ENCODE assay signal across 10 cellular contexts in the genomic region with DNA sequence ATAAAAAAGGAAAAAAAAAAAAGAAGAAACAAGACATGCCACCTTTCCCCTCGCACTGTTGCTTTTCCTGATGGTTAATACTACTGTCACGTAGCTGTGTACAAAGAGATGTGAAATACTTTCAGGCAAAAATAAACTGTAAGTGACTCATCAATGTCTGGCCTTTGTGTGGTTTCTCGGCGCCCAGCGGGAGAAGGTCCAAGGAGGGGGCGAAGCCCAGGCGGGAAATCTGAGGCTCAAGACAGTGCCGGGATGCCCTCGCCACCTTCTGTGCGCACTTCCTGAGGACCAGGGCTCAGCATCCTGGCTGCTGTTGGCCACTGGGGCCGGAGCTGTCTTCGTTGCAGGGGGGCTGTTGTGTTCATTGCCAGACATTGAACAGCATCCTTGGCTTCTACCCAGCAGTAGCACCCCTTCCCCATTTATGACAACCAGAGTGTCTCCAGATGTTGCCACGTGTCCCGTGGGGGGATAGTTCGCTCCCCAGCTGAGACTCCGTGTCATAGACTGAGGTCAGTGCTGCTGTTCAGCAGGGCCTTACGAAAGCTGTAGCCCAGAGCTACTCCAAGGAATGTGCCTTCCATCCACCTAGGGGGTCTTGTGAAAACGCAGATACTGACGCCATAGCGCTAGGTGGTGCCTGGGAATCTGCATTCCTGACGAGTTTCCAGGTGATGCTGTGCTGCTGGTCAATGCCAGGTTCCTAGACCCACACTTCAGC.
DNase-seq lines count a peak whose midpoint lies in the region; ATAC-seq and TF ChIP-seq lines count a peak whose summit lies in the region.
"Had no signal": no experiment of that assay in that cellular context is flagged by ENCODE, and none has a peak within 500 bp of the region (broad histone marks: within the 10 kb centered on the region; RNA-seq: fewer than 3 reads in every experiment).

No MANE protein-coding gene starts in this region.

- peaks cover 42% of the 10 kb centered on the region for H3K4me1 ChIP-seq in HUES64 (ENCODE audit: insufficient read depth, low read length)
- H3K4me1 ChIP-seq in lower lobe of right lung = peaks cover 7% of the 10 kb centered on the region

- H3K27me3 Mint-ChIP-seq in stimulated activated naive B cell treated with anti-CD40 and anti-IgM and Interleukin-4, amounts not matched to agents 10 μg/mL and 1 μg/mL and 100 μg/mL, for 72 hours = no peaks in the 10 kb centered on the region
- H3K27me3 Mint-ChIP-seq: effector memory CD8-positive, alpha-beta T cell had no signal

- H3K27ac ChIP-seq in HUES64 (ENCODE audit: low read depth, low read length) (peak overlapping the region; percentile 19; the same call in 1 of the 2 replicates), lower lobe of right lung (no peak overlapping the region)
- H3K27ac ChIP-seq: SK-N-MC had no signal

- no peaks in the 10 kb centered on the region for H3K9me3 ChIP-seq in HUES64 (ENCODE audit: insufficient read depth, low read depth, low read length)
- no peaks in the 10 kb centered on the region for H3K9me3 ChIP-seq in lower lobe of right lung

- intact Hi-C loops in lower lobe of right lung (cut with DNase I) = no loop called here

- ATAC-seq in lower lobe of right lung = peak; percentile 46
- ATAC-seq in HG02970 (IDR thresholded peaks at IDR 0.05; ENCODE audit: low FRiP score, unreplicated experiment) = no peak
- ATAC-seq in stimulated activated naive B cell treated with anti-CD40 and anti-IgM and Interleukin-4, amounts not matched to agents 10 μg/mL and 1 μg/mL and 100 μg/mL, for 72 hours (replicated peaks) = no peak
- ATAC-seq in GM19395 (IDR thresholded peaks at IDR 0.05; ENCODE audit: unreplicated experiment) = no peak
- no peak for ATAC-seq in HG02588 (IDR thresholded peaks at IDR 0.05; ENCODE audit: unreplicated experiment)
- ATAC-seq: effector memory CD8-positive, alpha-beta T cell had no signal

- no peak overlapping the region for H3K27ac Mint-ChIP-seq in stimulated activated naive B cell treated with anti-CD40 and anti-IgM and Interleukin-4, amounts not matched to agents 10 μg/mL and 1 μg/mL and 100 μg/mL, for 72 hours

- DNase-seq in AG09309 (ENCODE audit: low read depth) = peak; percentile 85
- DNase-seq in astrocyte of the spinal cord (ENCODE audit: low read depth, low spot score) = peak; percentile 98
- DNase-seq in lower lobe of right lung = no peak
- DNase-seq in stimulated activated naive B cell treated with anti-CD40 and anti-IgM and Interleukin-4, amounts not matched to agents 10 μg/mL and 1 μg/mL and 100 μg/mL, for 72 hours = no peak
- DNase-seq: effector memory CD8-positive, alpha-beta T cell had no signal

- H3K36me3 Mint-ChIP-seq in stimulated activated naive B cell treated with anti-CD40 and anti-IgM and Interleukin-4, amounts not matched to agents 10 μg/mL and 1 μg/mL and 100 μg/mL, for 72 hours = peaks cover 29 to 42% of the 10 kb centered on the region in 2 donors

- H3K27me3 ChIP-seq in HUES64 (ENCODE audit: insufficient read depth, low read length) (no peaks in the 10 kb centered on the region), lower lobe of right lung (ENCODE audit: low read depth) (no peaks in the 10 kb centered on the region)

- no peak overlapping the region for H3K9ac ChIP-seq in HUES64 (ENCODE audit: low read depth, low read length)

- H3K4me3 ChIP-seq in AG09309 (ENCODE audit: control insufficient read depth, low read depth, low read length) (no peak overlapping the region), HUES64 (ENCODE audit: low read length) (no peak overlapping the region), astrocyte of the spinal cord (ENCODE audit: low read depth, low read length) (no peak overlapping the region), lower lobe of right lung (no peak overlapping the region)
- H3K4me3 ChIP-seq: SK-N-MC had no signal

- in situ Hi-C loops in astrocyte of the spinal cord (cut with HindIII; ENCODE audit: low sequenced_read_pairs) = no loop called here

- H3K36me3 ChIP-seq in HUES64 (ENCODE audit: insufficient read depth, low read length) (peaks cover 21% of the 10 kb centered on the region), lower lobe of right lung (peaks cover 34% of the 10 kb centered on the region)

- TF ChIP-seq CTCF in AG09309 (IDR thresholded peaks at IDR 0.05; ENCODE audit: control insufficient read depth, insufficient read depth, low read depth, low read length, missing control alignments) = no peak
- no peak for TF ChIP-seq CTCF in astrocyte of the spinal cord (IDR thresholded peaks at IDR 0.05; ENCODE audit: low read depth, low read length)
- TF ChIP-seq CTCF in lower lobe of right lung (IDR thresholded peaks at IDR 0.05) = no peak

- H3K4me1 Mint-ChIP-seq in stimulated activated naive B cell treated with anti-CD40 and anti-IgM and Interleukin-4, amounts not matched to agents 10 μg/mL and 1 μg/mL and 100 μg/mL, for 72 hours = peaks cover 26 to 33% of the 10 kb centered on the region in 2 donors

- no peak overlapping the region for H3K4me3 Mint-ChIP-seq in stimulated activated naive B cell treated with anti-CD40 and anti-IgM and Interleukin-4, amounts not matched to agents 10 μg/mL and 1 μg/mL and 100 μg/mL, for 72 hours
- H3K4me3 Mint-ChIP-seq: effector memory CD8-positive, alpha-beta T cell had no signal

- 29% methylated on average over 21 of the region's 21 CpGs for WGBS in HUES64

- no peaks in the 10 kb centered on the region for H3K9me3 Mint-ChIP-seq in stimulated activated naive B cell treated with anti-CD40 and anti-IgM and Interleukin-4, amounts not matched to agents 10 μg/mL and 1 μg/mL and 100 μg/mL, for 72 hours
- H3K9me3 Mint-ChIP-seq: effector memory CD8-positive, alpha-beta T cell had no signal

Comparison
In these comparisons a context has a peak if more than half of its experiments do, and no peak if none do; other contexts are left out.
1. DNase-seq: peak in AG09309 (single experiment) and astrocyte of the spinal cord (single experiment); none in lower lobe of right lung (single experiment) and stimulated activated naive B cell treated with anti-CD40 and anti-IgM and Interleukin-4, amounts not matched to agents 10 μg/mL and 1 μg/mL and 100 μg/mL, for 72 hours (single experiment).
2. ATAC-seq: peak in lower lobe of right lung (2 of 2); none in HG02970 (single experiment), stimulated activated naive B cell treated with anti-CD40 and anti-IgM and Interleukin-4, amounts not matched to agents 10 μg/mL and 1 μg/mL and 100 μg/mL, for 72 hours (0 of 2), GM19395 (single experiment) and HG02588 (single experiment).